In genomic region chr11:44017443-44018126, GRCh38 we compare ENCODE assay signal across 17 cellular contexts. TPM values are rescaled to one million over a fixed set of nuclear protein-coding genes. Genes with fewer than 3 reads are reported as not detected.
DNase-seq lines count a peak whose midpoint lies in the region; ATAC-seq and TF ChIP-seq lines count a peak whose summit lies in the region.
"Had no signal": no experiment of that assay in that cellular context is flagged by ENCODE, and none has a peak within 500 bp of the region (broad histone marks: within the 10 kb centered on the region; RNA-seq: fewer than 3 reads in every experiment).

No MANE protein-coding gene starts in this region.

- TF ChIP-seq POLR2A in testis (IDR thresholded peaks at IDR 0.05), result no peak

- no peaks in the 10 kb centered on the region for H3K9me3 ChIP-seq in testis
- no peaks in the 10 kb centered on the region for H3K9me3 ChIP-seq in colonic mucosa
- H3K9me3 ChIP-seq: mucosa of descending colon had no signal

- DNase-seq in NCI-H1694 (lab: John Stamatoyannopoulos, UW) (peak; percentile 41), hepatic stellate cell (ENCODE audit: low spot score) (peak; percentile 38), testis (no peak), COLO829 (ENCODE audit: low spot score) (no peak), colonic mucosa (no peak), natural killer cell (no peak), GM10248 (ENCODE audit: extremely low spot score) (no peak)
- DNase-seq: anterior cingulate cortex; CD4-positive, CD25-positive, alpha-beta regulatory T cell; foreskin melanocyte; mucosa of descending colon; NCI-H526 treated with DMSO at 0.1 percent for 48 hours; T1000 had no signal

- H3K36me3 Mint-ChIP-seq in natural killer cell, result no peaks in the 10 kb centered on the region
- H3K36me3 Mint-ChIP-seq: CD4-positive, CD25-positive, alpha-beta regulatory T cell had no signal

- H3K9ac ChIP-seq in colonic mucosa (ENCODE audit: low read depth in 2 of 2, low read length in 2 of 2), result no peak overlapping the region

- H3K4me1 Mint-ChIP-seq in natural killer cell, result no peaks in the 10 kb centered on the region
- H3K4me1 Mint-ChIP-seq: CD4-positive, CD25-positive, alpha-beta regulatory T cell had no signal

- H3K4me3 ChIP-seq in testis (no peak overlapping the region), colonic mucosa (no peak overlapping the region)
- H3K4me3 ChIP-seq: GM12878, mucosa of descending colon had no signal

- H3K27me3 Mint-ChIP-seq in natural killer cell (ENCODE audit: low read depth in 2 of 2), result peaks cover 5 to 32% of the 10 kb centered on the region in 2 donors

- H3K4me1 ChIP-seq in testis (peaks cover 7% of the 10 kb centered on the region), colonic mucosa (no peaks in the 10 kb centered on the region)

- H3K9me3 Mint-ChIP-seq in natural killer cell, result no peaks in the 10 kb centered on the region
- H3K9me3 Mint-ChIP-seq: activated T-helper 2 cell treated with anti-CD3 and anti-CD28 coated beads, Interferon-gamma antibody, Interleukin-2, Interleukin-4, amounts not matched to agents 10 μg/mL and 5 μg/mL and 100 μg/mL, durations not matched to agents 14 hours and 24 hours and 36 hours had no signal

- no peak for TF ChIP-seq CTCF in testis (IDR thresholded peaks at IDR 0.05)
- no peak for TF ChIP-seq CTCF in colonic mucosa (IDR thresholded peaks at IDR 0.05)
- no peak for TF ChIP-seq CTCF in natural killer cell (IDR thresholded peaks at IDR 0.05)
- TF ChIP-seq CTCF in GM10248 (IDR thresholded peaks at IDR 0.05; ENCODE audit: control extremely low read depth, extremely low read depth, low read depth, missing control alignments), result no peak

- POLR2A ChIA-PET in GM10248 (lab: Yijun Ruan, JAX), result no interaction called here

- H3K27me3 ChIP-seq in testis, result no peaks in the 10 kb centered on the region
- no peaks in the 10 kb centered on the region for H3K27me3 ChIP-seq in colonic mucosa

- peak overlapping the region; percentile 6 for H3K27ac ChIP-seq in adipose tissue (ENCODE audit: low read depth, low read length)
- H3K27ac ChIP-seq in testis, result peak overlapping the region; percentile 10 to 70
- H3K27ac ChIP-seq in colonic mucosa, result no peak overlapping the region

- H3K27ac Mint-ChIP-seq in natural killer cell, result no peak overlapping the region
- H3K27ac Mint-ChIP-seq: activated T-helper 2 cell treated with anti-CD3 and anti-CD28 coated beads, Interferon-gamma antibody, Interleukin-2, Interleukin-4, amounts not matched to agents 10 μg/mL and 5 μg/mL and 100 μg/mL, durations not matched to agents 14 hours and 24 hours and 36 hours; CD4-positive, CD25-positive, alpha-beta regulatory T cell; progenitor cell of endocrine pancreas had no signal

- no peak overlapping the region for H3K4me3 Mint-ChIP-seq in natural killer cell

- ATAC-seq in natural killer cell, result no peak
- ATAC-seq: GM12878, mucosa of descending colon had no signal

- CTCF ChIA-PET in GM10248 (lab: Yijun Ruan, JAX), result no interaction called here

- WGBS in adipose tissue, 3 donors, result 38 to 63% (median 45%) methylated on average over 3 of the region's 3 CpGs
- WGBS in testis, 2 donors, result 58 to 68% methylated on average over 3 of the region's 3 CpGs

- intact Hi-C loops in testis (cut with DNase I; ENCODE audit: low total_unique reads) (no loop called here), colonic mucosa (cut with DNase I) (no loop called here), natural killer cell (cut with micrococcal nuclease) (no loop called here)

- H3K36me3 ChIP-seq in testis (ENCODE audit: low read depth, missing control alignments) (no peaks in the 10 kb centered on the region), colonic mucosa (no peaks in the 10 kb centered on the region)

RNA-seq across cellular contexts. Expression of gene ACCSL, which starts 30.2 kb away (rescaled TPM):
- polyA plus RNA-seq in adipose tissue, result not detected
- under 1 TPM; 0.25 to 0.79 TPM for total RNA-seq in testis
- 0.67 TPM for polyA plus RNA-seq in testis (ENCODE audit: insufficient read depth, low read depth, low replicate concordance)
- total RNA-seq in colonic mucosa, result not detected
- not detected for total RNA-seq in natural killer cell
- total RNA-seq: activated T-helper 2 cell treated with anti-CD3 and anti-CD28 coated beads, Interferon-gamma antibody, Interleukin-2, Interleukin-4, amounts not matched to agents 10 μg/mL and 5 μg/mL and 100 μg/mL, durations not matched to agents 14 hours and 24 hours and 36 hours; CD4-positive, CD25-positive, alpha-beta regulatory T cell; GM12878; mucosa of descending colon; progenitor cell of endocrine pancreas had no signal
- polyA plus RNA-seq: CD4-positive, CD25-positive, alpha-beta regulatory T cell had no signal

RNA-seq across cellular contexts. Expression of gene ACCS, which starts 48.5 kb away (rescaled TPM):
- polyA plus RNA-seq in adipose tissue (10 to 100 TPM in 2 of 3 donors, 1 to 10 TPM in 1; 9.1 to 32.3 (median 13.6) TPM), testis (ENCODE audit: insufficient read depth, low read depth, low replicate concordance) (33.4 TPM)
- total RNA-seq in testis (10 to 100 TPM; 63.0 to 65.4 TPM), colonic mucosa (10 to 100 TPM in 1 of 2 donors, 1 to 10 TPM in 1; 9.2 to 20.0 TPM), natural killer cell (10 to 100 TPM; 16.3 to 32.1 (median 31.9) TPM)

Comparison
In these comparisons a context has a peak if more than half of its experiments do, and no peak if none do; other contexts are left out.
1. DNase-seq: peak in NCI-H1694 (single experiment) and hepatic stellate cell (single experiment); none in testis (single experiment), COLO829 (single experiment), colonic mucosa (single experiment), natural killer cell (single experiment) and GM10248 (single experiment).